Comparison of ENCODE assay signal across 18 cellular contexts in the genomic region with DNA sequence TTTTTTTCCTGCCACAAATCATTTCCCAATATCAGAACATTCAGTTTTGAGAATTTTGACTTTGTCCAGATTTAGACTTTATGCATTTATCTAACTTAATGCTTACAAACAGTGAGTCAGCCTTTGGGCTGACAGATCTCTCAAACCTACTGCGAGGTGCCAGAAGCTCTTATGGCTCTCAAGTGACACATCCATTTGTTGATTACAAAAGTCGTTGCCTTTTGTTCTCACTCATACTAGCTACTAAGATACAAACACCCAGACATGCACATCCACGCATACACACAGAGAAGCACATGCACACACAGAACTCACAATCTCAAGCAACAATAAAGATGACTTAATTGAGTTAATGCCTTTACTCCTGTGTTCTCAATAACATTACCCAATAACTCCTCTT.
A peak's percentile ranks its signal among the peaks of the same experiment; 100 is the strongest.
DNase-seq lines count a peak whose midpoint lies in the region; ATAC-seq and TF ChIP-seq lines count a peak whose summit lies in the region.
"Had no signal": no experiment of that assay in that cellular context is flagged by ENCODE, and none has a peak within 500 bp of the region (broad histone marks: within the 10 kb centered on the region; RNA-seq: fewer than 3 reads in every experiment).

No MANE protein-coding gene starts in this region.

- H3K4me1 ChIP-seq in Karpas-422 (ENCODE audit: low read length): no peaks in the 10 kb centered on the region

- no peaks in the 10 kb centered on the region for H4K20me1 ChIP-seq in Karpas-422 (ENCODE audit: insufficient read depth, low read depth, low read length)

- peaks cover 13% of the 10 kb centered on the region for H3K9me3 ChIP-seq in Karpas-422 (ENCODE audit: low read length)
- H3K9me3 ChIP-seq: Caco-2 had no signal

- intact Hi-C loops in dorsolateral prefrontal cortex (cut with DNase I): no loop called here

- no peaks in the 10 kb centered on the region for H3K9me2 ChIP-seq in Karpas-422 (replicated peaks; ENCODE audit: insufficient read depth, low read length)

- no peak overlapping the region for H3K4me3 ChIP-seq in cardiac fibroblast (replicated peaks in 1 of 2; ENCODE audit: low read depth in 2 of 2, low read length in 2 of 2)
- H3K4me3 ChIP-seq in dorsolateral prefrontal cortex: no peak overlapping the region
- no peak overlapping the region for H3K4me3 ChIP-seq in Karpas-422 (ENCODE audit: low read length)
- H3K4me3 ChIP-seq: PC-9 had no signal

- H3K36me3 ChIP-seq in Karpas-422 (ENCODE audit: insufficient read depth, low read length): no peaks in the 10 kb centered on the region

- no peak for ATAC-seq in GM21576 (IDR thresholded peaks at IDR 0.05; ENCODE audit: unreplicated experiment)

- no peak overlapping the region for H3K9ac ChIP-seq in Karpas-422 (ENCODE audit: low read length)

- DNase-seq in NCI-H82 (lab: John Stamatoyannopoulos, UW) (peak; percentile 41), NCI-H82 treated with DMSO at 0.1 percent for 48 hours (lab: John Stamatoyannopoulos, UW; ENCODE audit: unreplicated experiment) (no peak), HT1080 (ENCODE audit: low read depth) (peak; percentile 17), cardiac fibroblast (ENCODE audit: low read depth in 2 of 2) (peak; percentile 13 to 26), iris pigment epithelial cell (ENCODE audit: low read depth) (peak; percentile 14), dorsolateral prefrontal cortex (no peak), Karpas-422 (no peak)
- DNase-seq: Caco-2, EL, HFFc6, MV-4-11, NCI-H1417, NCI-H187 treated with DMSO at 0.1 percent for 48 hours, NCI-H2171 treated with DMSO at 0.1 percent for 48 hours, NCI-H510A, NCI-H774, PC-9 had no signal

- no peak overlapping the region for H2AFZ ChIP-seq in Karpas-422 (ENCODE audit: low read length)
- H2AFZ ChIP-seq: PC-9 had no signal

- H3K79me2 ChIP-seq in Karpas-422 (ENCODE audit: low read length): no peaks in the 10 kb centered on the region

- no peak overlapping the region for H3K4me2 ChIP-seq in Karpas-422 (ENCODE audit: low read depth, low read length, poor library complexity, severe bottlenecking)
- H3K4me2 ChIP-seq: PC-9 had no signal

- H3K27ac ChIP-seq in dorsolateral prefrontal cortex (no peak overlapping the region), Karpas-422 (ENCODE audit: low read length) (no peak overlapping the region)
- H3K27ac ChIP-seq: PC-9 had no signal

- no peaks in the 10 kb centered on the region for H3K27me3 ChIP-seq in dorsolateral prefrontal cortex
- H3K27me3 ChIP-seq in Karpas-422 (ENCODE audit: low read length): no peaks in the 10 kb centered on the region

- TF ChIP-seq CTCF in cardiac fibroblast (IDR thresholded peaks at IDR 0.05; ENCODE audit: low read depth, low read length) (no peak), dorsolateral prefrontal cortex (IDR thresholded peaks at IDR 0.05 in 54 of 56, conservative IDR thresholded peaks at IDR 0.05 in 2 of 56; ENCODE audit: low read depth in 1 of 56, partially characterized antibody in 56 of 56) (no peak)

Comparison
In these comparisons a context has a peak if more than half of its experiments do, and no peak if none do; other contexts are left out.
1. DNase-seq: peak in NCI-H82 (single experiment), HT1080 (single experiment), cardiac fibroblast (2 of 2) and iris pigment epithelial cell (single experiment); none in NCI-H82 treated with DMSO at 0.1 percent for 48 hours (single experiment), dorsolateral prefrontal cortex (0 of 10) and Karpas-422 (single experiment).